Comparison of ENCODE assay signal across 8 cellular contexts in genomic region chr6:158072083-158072721, GRCh38.
DNase-seq lines count a peak whose midpoint lies in the region; ATAC-seq and TF ChIP-seq lines count a peak whose summit lies in the region.

No MANE protein-coding gene starts in this region.

- no peak for TF ChIP-seq POLR2A in thyroid gland (IDR thresholded peaks at IDR 0.05)

- DNase-seq in GM12864 (ENCODE audit: low read depth) (no peak), Kasumi-1 (lab: John Stamatoyannopoulos, UW) (peak; percentile 58 to 59), SK-MEL-5 (ENCODE audit: low read depth, low spot score) (peak; percentile 69), foreskin keratinocyte (peak in 1 of 2 donors; percentile 44), osteoblast (ENCODE audit: insufficient read length, low spot score, missing footprints) (peak; percentile 94), thyroid gland (peak; percentile 75 to 83)
- peak; percentile 45 for DNase-seq in activated gamma-delta T cell treated with anti-CD3 and anti-CD28 coated beads, Interleukin-2, amount 50 U/mL, for 16 hours (ENCODE audit: low read depth)

- peak; percentile 89 for TF ChIP-seq CTCF in GM12864 (IDR thresholded peaks at IDR 0.05; ENCODE audit: low read depth, low read length, missing control alignments)
- peak; percentile 91 for TF ChIP-seq CTCF in foreskin keratinocyte (conservative IDR thresholded peaks at IDR 0.05)
- TF ChIP-seq CTCF in osteoblast (IDR thresholded peaks at IDR 0.05; ENCODE audit: extremely low read depth, low read depth, low read length): peak; percentile 85
- TF ChIP-seq CTCF in thyroid gland (IDR thresholded peaks at IDR 0.05): peak; percentile 74 to 86 (median 82)

- H2AFZ ChIP-seq in osteoblast (ENCODE audit: low read length): no peak overlapping the region

- no peaks in the 10 kb centered on the region for H3K27me3 ChIP-seq in foreskin keratinocyte
- no peaks in the 10 kb centered on the region for H3K27me3 ChIP-seq in osteoblast (ENCODE audit: insufficient read depth, low read length)
- H3K27me3 ChIP-seq in thyroid gland: no peaks in the 10 kb centered on the region

- H3K4me2 ChIP-seq in osteoblast (ENCODE audit: insufficient read depth, low read length): no peak overlapping the region

- intact Hi-C loops in thyroid gland (cut with DNase I): loop anchor here (5.0 to 10.0 kb wide), 4 partner anchors 95 to 417 kb away; no protein-coding TSS in a partner anchor

- in situ Hi-C loops in SK-MEL-5 (cut with HindIII; ENCODE audit: low pct_unique_long_range_greater_than_20kb, low sequenced_read_pairs): no loop called here

- WGBS in thyroid gland, 2 donors: 22 to 24% methylated on average over 16 of the region's 16 CpGs

- H3K79me2 ChIP-seq in osteoblast (ENCODE audit: insufficient read depth, low read length): peaks cover 12% of the 10 kb centered on the region

- no peaks in the 10 kb centered on the region for H4K20me1 ChIP-seq in osteoblast (ENCODE audit: insufficient read depth, low read length)

- ATAC-seq in foreskin keratinocyte (peak; percentile 8), HG03571 (IDR thresholded peaks at IDR 0.05; ENCODE audit: unreplicated experiment) (no peak)

- H3K9me3 ChIP-seq in osteoblast (ENCODE audit: low read depth, low read length) (no peaks in the 10 kb centered on the region), thyroid gland (no peaks in the 10 kb centered on the region)

- no peak overlapping the region for H3K4me3 ChIP-seq in GM12864 (ENCODE audit: low read depth, low read length)
- no peak overlapping the region for H3K4me3 ChIP-seq in osteoblast (ENCODE audit: insufficient read depth, low read length)
- H3K4me3 ChIP-seq in thyroid gland (replicated peaks in 1 of 3): no peak overlapping the region

- H3K36me3 ChIP-seq in osteoblast (ENCODE audit: insufficient read depth, low read length) (peaks cover 90% of the 10 kb centered on the region), thyroid gland (no peaks in the 10 kb centered on the region)

- H3K27ac ChIP-seq in foreskin keratinocyte: no peak overlapping the region
- peak overlapping the region; percentile 55 for H3K27ac ChIP-seq in osteoblast (ENCODE audit: low read depth, low read length)
- no peak overlapping the region for H3K27ac ChIP-seq in thyroid gland

- peaks cover 23% of the 10 kb centered on the region for H3K4me1 ChIP-seq in foreskin keratinocyte
- H3K4me1 ChIP-seq in osteoblast (ENCODE audit: insufficient read depth, low read length): peaks cover 30% of the 10 kb centered on the region
- H3K4me1 ChIP-seq in thyroid gland: peaks cover 13 to 37% of the 10 kb centered on the region in 2 donors
